Comparison of ENCODE assay signal across 2 cellular contexts in genomic region chr16:85527042-85527766, GRCh38.
TF ChIP-seq lines count a peak whose summit lies in the region.

No MANE protein-coding gene starts in this region.

TF ChIP-seq in GM23338, 12 proteins besides CTCF, POLR2A, EP300 and RAD21:
- no peak for TF ChIP-seq ZNF462 (CRISPR knock-in tag; IDR thresholded peaks at IDR 0.05)
- TF ChIP-seq, protein P1, sequence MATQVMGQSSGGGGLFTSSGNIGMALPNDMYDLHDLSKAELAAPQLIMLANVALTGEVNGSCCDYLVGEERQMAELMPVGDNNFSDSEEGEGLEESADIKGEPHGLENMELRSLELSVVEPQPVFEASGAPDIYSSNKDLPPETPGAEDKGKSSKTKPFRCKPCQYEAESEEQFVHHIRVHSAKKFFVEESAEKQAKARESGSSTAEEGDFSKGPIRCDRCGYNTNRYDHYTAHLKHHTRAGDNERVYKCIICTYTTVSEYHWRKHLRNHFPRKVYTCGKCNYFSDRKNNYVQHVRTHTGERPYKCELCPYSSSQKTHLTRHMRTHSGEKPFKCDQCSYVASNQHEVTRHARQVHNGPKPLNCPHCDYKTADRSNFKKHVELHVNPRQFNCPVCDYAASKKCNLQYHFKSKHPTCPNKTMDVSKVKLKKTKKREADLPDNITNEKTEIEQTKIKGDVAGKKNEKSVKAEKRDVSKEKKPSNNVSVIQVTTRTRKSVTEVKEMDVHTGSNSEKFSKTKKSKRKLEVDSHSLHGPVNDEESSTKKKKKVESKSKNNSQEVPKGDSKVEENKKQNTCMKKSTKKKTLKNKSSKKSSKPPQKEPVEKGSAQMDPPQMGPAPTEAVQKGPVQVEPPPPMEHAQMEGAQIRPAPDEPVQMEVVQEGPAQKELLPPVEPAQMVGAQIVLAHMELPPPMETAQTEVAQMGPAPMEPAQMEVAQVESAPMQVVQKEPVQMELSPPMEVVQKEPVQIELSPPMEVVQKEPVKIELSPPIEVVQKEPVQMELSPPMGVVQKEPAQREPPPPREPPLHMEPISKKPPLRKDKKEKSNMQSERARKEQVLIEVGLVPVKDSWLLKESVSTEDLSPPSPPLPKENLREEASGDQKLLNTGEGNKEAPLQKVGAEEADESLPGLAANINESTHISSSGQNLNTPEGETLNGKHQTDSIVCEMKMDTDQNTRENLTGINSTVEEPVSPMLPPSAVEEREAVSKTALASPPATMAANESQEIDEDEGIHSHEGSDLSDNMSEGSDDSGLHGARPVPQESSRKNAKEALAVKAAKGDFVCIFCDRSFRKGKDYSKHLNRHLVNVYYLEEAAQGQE (IDR thresholded peaks at IDR 0.05; ENCODE audit: unreplicated experiment): no peak

TF ChIP-seq in H1, 55 proteins besides CTCF, POLR2A, EP300 and RAD21 (continued from another document):
- no peak for TF ChIP-seq ATF2 (IDR thresholded peaks at IDR 0.05; ENCODE audit: low read length)
- no peak for TF ChIP-seq ASH2L (IDR thresholded peaks at IDR 0.05; ENCODE audit: low read length)
- TF ChIP-seq SIN3A (conservative IDR thresholded peaks at IDR 0.05 in 1 of 2, IDR thresholded peaks at IDR 0.05 in 1 of 2; ENCODE audit: low read depth in 1 of 2, low read length in 2 of 2): no peak
- TF ChIP-seq GABPA (IDR thresholded peaks at IDR 0.05; ENCODE audit: borderline replicate concordance, insufficient read depth, low read length): no peak
- no peak for TF ChIP-seq RFX5 (IDR thresholded peaks at IDR 0.05; ENCODE audit: borderline replicate concordance, low read depth, low read length)
- no peak for TF ChIP-seq HDAC6 (IDR thresholded peaks at IDR 0.05; ENCODE audit: low read depth, low read length)
